1 cellular context compared by ENCODE assay signal in genomic region chr19:6737284-6737872, GRCh38.
A peak's percentile ranks its signal among the peaks of the same experiment; 100 is the strongest.
TF ChIP-seq lines count a peak whose summit lies in the region.

Gene GPR108, minus strand, starts transcription at chr19:6737580. Its CDS starts 4 bp downstream, at chr19:6737576.

TF ChIP-seq in HepG2, 621 proteins besides CTCF, POLR2A, EP300 and RAD21 (continued from another document and continues in another):
- TF ChIP-seq PRDM15 (CRISPR knock-in tag; IDR thresholded peaks at IDR 0.05) (no peak), ZNF335 (CRISPR knock-in tag; IDR thresholded peaks at IDR 0.05) (no peak), ASH2L (IDR thresholded peaks at IDR 0.05; ENCODE audit: insufficient read length, low read depth, low read length) (peak; percentile 64), ZNF547 (CRISPR knock-in tag; IDR thresholded peaks at IDR 0.05) (no peak), TEAD3 (CRISPR knock-in tag; optimal IDR thresholded peaks at IDR 0.05; ENCODE audit: borderline replicate concordance) (no peak), NRL (CRISPR knock-in tag; IDR thresholded peaks at IDR 0.05; ENCODE audit: borderline replicate concordance) (no peak; the same call in 1 of the 2 replicates), KLF13 (CRISPR knock-in tag; IDR thresholded peaks at IDR 0.05) (no peak), ZNF253 (CRISPR knock-in tag; IDR thresholded peaks at IDR 0.05; ENCODE audit: borderline replicate concordance) (no peak), PBX2 (CRISPR knock-in tag; IDR thresholded peaks at IDR 0.05) (peak; percentile 97), ZNF446 (CRISPR knock-in tag; IDR thresholded peaks at IDR 0.05) (no peak), HIVEP1 (CRISPR knock-in tag; IDR thresholded peaks at IDR 0.05) (peak; percentile 78), NR2C2 (CRISPR knock-in tag; IDR thresholded peaks at IDR 0.05; ENCODE audit: borderline replicate concordance) (no peak), EHMT2 (IDR thresholded peaks at IDR 0.05; ENCODE audit: borderline replicate concordance, low read depth, low read length) (no peak), MEIS1 (CRISPR knock-in tag; IDR thresholded peaks at IDR 0.05; ENCODE audit: borderline replicate concordance) (no peak), GPN1 (CRISPR knock-in tag; IDR thresholded peaks at IDR 0.05; ENCODE audit: borderline replicate concordance) (no peak), GLMP (CRISPR knock-in tag; IDR thresholded peaks at IDR 0.05; ENCODE audit: borderline replicate concordance) (no peak), NFRKB (IDR thresholded peaks at IDR 0.05) (no peak), MBNL3 (CRISPR knock-in tag; conservative IDR thresholded peaks at IDR 0.05) (no peak), ZNF460 (CRISPR knock-in tag; IDR thresholded peaks at IDR 0.05; ENCODE audit: borderline replicate concordance) (no peak), NCOR1 (IDR thresholded peaks at IDR 0.05; ENCODE audit: borderline replicate concordance, low read length) (no peak), ZSCAN31 (CRISPR knock-in tag; IDR thresholded peaks at IDR 0.05; ENCODE audit: low read depth) (no peak), SMARCE1 (IDR thresholded peaks at IDR 0.05; ENCODE audit: borderline replicate concordance) (no peak), NFE2 (CRISPR knock-in tag; IDR thresholded peaks at IDR 0.05) (no peak), HDAC2 (CRISPR knock-in tag; IDR thresholded peaks at IDR 0.05) (no peak), RCOR2 (CRISPR knock-in tag; IDR thresholded peaks at IDR 0.05) (no peak), POLR2AphosphoS5 (IDR thresholded peaks at IDR 0.05; ENCODE audit: low read depth, low read length) (no peak; the same call in none of the 2 replicates), EED (CRISPR knock-in tag; IDR thresholded peaks at IDR 0.05) (no peak), ZNF382 (CRISPR knock-in tag; IDR thresholded peaks at IDR 0.05; ENCODE audit: borderline replicate concordance) (no peak), MAF1 (CRISPR knock-in tag; IDR thresholded peaks at IDR 0.05; ENCODE audit: borderline replicate concordance) (no peak), ZBTB34 (CRISPR knock-in tag; IDR thresholded peaks at IDR 0.05) (no peak), ZNF570 (CRISPR knock-in tag; IDR thresholded peaks at IDR 0.05; ENCODE audit: borderline replicate concordance) (no peak), HOXA9 (CRISPR knock-in tag; IDR thresholded peaks at IDR 0.05; ENCODE audit: borderline replicate concordance) (no peak), SCMH1 (CRISPR knock-in tag; IDR thresholded peaks at IDR 0.05; ENCODE audit: borderline replicate concordance) (no peak), GATA4 (IDR thresholded peaks at IDR 0.05; ENCODE audit: borderline replicate concordance, low read depth) (no peak; the same call in 1 of the 2 replicates)
- TF ChIP-seq, protein P1, sequence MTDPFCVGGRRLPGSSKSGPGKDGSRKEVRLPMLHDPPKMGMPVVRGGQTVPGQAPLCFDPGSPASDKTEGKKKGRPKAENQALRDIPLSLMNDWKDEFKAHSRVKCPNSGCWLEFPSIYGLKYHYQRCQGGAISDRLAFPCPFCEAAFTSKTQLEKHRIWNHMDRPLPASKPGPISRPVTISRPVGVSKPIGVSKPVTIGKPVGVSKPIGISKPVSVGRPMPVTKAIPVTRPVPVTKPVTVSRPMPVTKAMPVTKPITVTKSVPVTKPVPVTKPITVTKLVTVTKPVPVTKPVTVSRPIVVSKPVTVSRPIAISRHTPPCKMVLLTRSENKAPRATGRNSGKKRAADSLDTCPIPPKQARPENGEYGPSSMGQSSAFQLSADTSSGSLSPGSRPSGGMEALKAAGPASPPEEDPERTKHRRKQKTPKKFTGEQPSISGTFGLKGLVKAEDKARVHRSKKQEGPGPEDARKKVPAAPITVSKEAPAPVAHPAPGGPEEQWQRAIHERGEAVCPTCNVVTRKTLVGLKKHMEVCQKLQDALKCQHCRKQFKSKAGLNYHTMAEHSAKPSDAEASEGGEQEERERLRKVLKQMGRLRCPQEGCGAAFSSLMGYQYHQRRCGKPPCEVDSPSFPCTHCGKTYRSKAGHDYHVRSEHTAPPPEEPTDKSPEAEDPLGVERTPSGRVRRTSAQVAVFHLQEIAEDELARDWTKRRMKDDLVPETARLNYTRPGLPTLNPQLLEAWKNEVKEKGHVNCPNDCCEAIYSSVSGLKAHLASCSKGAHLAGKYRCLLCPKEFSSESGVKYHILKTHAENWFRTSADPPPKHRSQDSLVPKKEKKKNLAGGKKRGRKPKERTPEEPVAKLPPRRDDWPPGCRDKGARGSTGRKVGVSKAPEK (CRISPR knock-in tag; IDR thresholded peaks at IDR 0.05; ENCODE audit: borderline replicate concordance): no peak
- TF ChIP-seq, protein P2, sequence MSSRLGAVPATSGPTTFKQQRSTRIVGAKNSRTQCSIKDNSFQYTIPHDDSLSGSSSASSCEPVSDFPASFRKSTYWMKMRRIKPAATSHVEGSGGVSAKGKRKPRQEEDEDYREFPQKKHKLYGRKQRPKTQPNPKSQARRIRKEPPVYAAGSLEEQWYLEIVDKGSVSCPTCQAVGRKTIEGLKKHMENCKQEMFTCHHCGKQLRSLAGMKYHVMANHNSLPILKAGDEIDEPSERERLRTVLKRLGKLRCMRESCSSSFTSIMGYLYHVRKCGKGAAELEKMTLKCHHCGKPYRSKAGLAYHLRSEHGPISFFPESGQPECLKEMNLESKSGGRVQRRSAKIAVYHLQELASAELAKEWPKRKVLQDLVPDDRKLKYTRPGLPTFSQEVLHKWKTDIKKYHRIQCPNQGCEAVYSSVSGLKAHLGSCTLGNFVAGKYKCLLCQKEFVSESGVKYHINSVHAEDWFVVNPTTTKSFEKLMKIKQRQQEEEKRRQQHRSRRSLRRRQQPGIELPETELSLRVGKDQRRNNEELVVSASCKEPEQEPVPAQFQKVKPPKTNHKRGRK (CRISPR knock-in tag; IDR thresholded peaks at IDR 0.05): no peak
- TF ChIP-seq, protein P3, sequence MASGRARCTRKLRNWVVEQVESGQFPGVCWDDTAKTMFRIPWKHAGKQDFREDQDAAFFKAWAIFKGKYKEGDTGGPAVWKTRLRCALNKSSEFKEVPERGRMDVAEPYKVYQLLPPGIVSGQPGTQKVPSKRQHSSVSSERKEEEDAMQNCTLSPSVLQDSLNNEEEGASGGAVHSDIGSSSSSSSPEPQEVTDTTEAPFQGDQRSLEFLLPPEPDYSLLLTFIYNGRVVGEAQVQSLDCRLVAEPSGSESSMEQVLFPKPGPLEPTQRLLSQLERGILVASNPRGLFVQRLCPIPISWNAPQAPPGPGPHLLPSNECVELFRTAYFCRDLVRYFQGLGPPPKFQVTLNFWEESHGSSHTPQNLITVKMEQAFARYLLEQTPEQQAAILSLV (CRISPR knock-in tag; IDR thresholded peaks at IDR 0.05; ENCODE audit: borderline replicate concordance): no peak; the same call in 1 of the 2 replicates
- TF ChIP-seq, protein P4, sequence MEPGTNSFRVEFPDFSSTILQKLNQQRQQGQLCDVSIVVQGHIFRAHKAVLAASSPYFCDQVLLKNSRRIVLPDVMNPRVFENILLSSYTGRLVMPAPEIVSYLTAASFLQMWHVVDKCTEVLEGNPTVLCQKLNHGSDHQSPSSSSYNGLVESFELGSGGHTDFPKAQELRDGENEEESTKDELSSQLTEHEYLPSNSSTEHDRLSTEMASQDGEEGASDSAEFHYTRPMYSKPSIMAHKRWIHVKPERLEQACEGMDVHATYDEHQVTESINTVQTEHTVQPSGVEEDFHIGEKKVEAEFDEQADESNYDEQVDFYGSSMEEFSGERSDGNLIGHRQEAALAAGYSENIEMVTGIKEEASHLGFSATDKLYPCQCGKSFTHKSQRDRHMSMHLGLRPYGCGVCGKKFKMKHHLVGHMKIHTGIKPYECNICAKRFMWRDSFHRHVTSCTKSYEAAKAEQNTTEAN (CRISPR knock-in tag; conservative IDR thresholded peaks at IDR 0.05): no peak
- TF ChIP-seq, protein P5, sequence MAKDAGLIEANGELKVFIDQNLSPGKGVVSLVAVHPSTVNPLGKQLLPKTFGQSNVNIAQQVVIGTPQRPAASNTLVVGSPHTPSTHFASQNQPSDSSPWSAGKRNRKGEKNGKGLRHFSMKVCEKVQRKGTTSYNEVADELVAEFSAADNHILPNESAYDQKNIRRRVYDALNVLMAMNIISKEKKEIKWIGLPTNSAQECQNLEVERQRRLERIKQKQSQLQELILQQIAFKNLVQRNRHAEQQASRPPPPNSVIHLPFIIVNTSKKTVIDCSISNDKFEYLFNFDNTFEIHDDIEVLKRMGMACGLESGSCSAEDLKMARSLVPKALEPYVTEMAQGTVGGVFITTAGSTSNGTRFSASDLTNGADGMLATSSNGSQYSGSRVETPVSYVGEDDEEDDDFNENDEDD (CRISPR knock-in tag; IDR thresholded peaks at IDR 0.05; ENCODE audit: borderline replicate concordance): peak; percentile 39; the same call in 1 of the 2 replicates
- TF ChIP-seq, protein P6, sequence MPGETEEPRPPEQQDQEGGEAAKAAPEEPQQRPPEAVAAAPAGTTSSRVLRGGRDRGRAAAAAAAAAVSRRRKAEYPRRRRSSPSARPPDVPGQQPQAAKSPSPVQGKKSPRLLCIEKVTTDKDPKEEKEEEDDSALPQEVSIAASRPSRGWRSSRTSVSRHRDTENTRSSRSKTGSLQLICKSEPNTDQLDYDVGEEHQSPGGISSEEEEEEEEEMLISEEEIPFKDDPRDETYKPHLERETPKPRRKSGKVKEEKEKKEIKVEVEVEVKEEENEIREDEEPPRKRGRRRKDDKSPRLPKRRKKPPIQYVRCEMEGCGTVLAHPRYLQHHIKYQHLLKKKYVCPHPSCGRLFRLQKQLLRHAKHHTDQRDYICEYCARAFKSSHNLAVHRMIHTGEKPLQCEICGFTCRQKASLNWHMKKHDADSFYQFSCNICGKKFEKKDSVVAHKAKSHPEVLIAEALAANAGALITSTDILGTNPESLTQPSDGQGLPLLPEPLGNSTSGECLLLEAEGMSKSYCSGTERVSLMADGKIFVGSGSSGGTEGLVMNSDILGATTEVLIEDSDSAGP (CRISPR knock-in tag; IDR thresholded peaks at IDR 0.05; ENCODE audit: borderline replicate concordance): peak; percentile 61
